Comparison of ENCODE assay signal across 1 cellular context in the genomic region with DNA sequence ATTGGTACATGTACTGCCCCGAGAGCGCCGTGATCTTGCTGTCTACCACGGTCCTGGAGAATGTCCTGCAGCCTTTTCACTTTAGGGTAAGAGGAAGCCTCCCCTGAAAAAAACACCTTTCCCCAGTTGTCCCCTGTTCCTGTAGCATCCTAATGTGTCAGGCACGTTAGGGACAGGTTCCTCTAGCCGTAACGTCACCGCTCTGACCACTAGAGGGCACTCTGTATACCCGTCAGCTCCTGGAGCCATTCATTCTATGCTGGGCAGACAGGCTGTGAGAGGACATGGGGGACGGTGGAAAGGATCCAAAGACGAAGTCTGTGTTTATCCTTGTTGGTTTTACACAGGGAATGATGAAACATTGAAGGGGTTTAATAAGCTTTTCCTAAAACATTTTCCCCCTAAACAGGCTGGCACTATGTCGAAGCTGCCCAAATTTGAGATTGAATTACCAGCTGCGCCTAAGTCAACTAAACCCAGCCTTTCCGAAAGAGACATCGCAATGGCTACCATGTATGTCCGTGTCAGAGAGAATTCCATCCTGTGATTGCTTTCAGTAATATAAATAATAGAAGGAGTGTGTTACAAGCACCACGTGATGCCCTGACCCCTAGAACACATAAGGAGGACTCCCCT.
TF ChIP-seq lines count a peak whose summit lies in the region.

No MANE protein-coding gene starts in this region.

TF ChIP-seq in GM23338, 12 proteins besides CTCF, POLR2A, EP300 and RAD21:
- TF ChIP-seq ZNF462 (CRISPR knock-in tag; IDR thresholded peaks at IDR 0.05) (no peak), CREB1 (CRISPR knock-in tag; IDR thresholded peaks at IDR 0.05; ENCODE audit: low read depth) (peak; percentile 66)
TF ChIP-seq in GM23338: peak in this region for 1.
